ENCODE assay signal across 8 cellular contexts in the genomic region with DNA sequence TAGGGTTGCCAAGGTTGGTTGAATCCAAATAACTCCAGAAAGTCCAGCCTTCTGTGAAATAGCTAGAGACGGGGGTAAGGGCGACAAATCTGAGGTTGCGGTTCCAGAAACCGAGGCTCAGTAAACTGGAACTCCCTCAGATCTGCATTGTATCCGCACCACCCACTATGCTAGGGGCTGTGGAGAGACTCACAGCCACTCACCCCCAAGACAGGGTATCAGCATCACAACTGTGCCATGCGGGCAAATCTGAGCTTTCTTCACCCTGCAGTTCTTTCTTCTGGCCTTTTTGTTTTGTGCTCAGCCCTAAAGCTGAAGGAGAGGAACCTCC. TPM values are rescaled to one million over a fixed set of nuclear protein-coding genes. Genes with fewer than 3 reads are reported as not detected.
DNase-seq lines count a peak whose midpoint lies in the region; ATAC-seq and TF ChIP-seq lines count a peak whose summit lies in the region.

No MANE protein-coding gene starts in this region.

- no peak for TF ChIP-seq CTCF in testis (IDR thresholded peaks at IDR 0.05)

- no peak for ATAC-seq in HG02970 (IDR thresholded peaks at IDR 0.05; ENCODE audit: low FRiP score, unreplicated experiment)

- no peak for TF ChIP-seq POLR2A in testis (IDR thresholded peaks at IDR 0.05)

- peak; percentile 7 for DNase-seq in activated CD4-positive, alpha-beta T cell treated with anti-CD3 and anti-CD28 coated beads for 48 hours
- DNase-seq in activated CD4-positive, alpha-beta T cell treated with anti-CD3 and anti-CD28 coated beads, Interleukin-2, amount 50 U/mL, for 1 hour, result no peak
- DNase-seq in immature natural killer cell (peak; percentile 56 to 71 (median 68)), testis (no peak), cerebellar nuclear complex (lab: John Stamatoyannopoulos, UW) (no peak), globus pallidus (ENCODE audit: low spot score) (no peak)

- no peak overlapping the region for H3K27ac ChIP-seq in testis

- H3K4me3 ChIP-seq in testis, result peak overlapping the region; percentile 45 to 61

- H3K4me1 ChIP-seq in testis, result no peaks in the 10 kb centered on the region

- 8 to 13% methylated on average over 3 to 6 of the region's 6 CpGs for WGBS in testis, 2 donors

- H3K36me3 ChIP-seq in testis (ENCODE audit: low read depth, missing control alignments), result no peaks in the 10 kb centered on the region

- H3K9me3 ChIP-seq in testis, result no peaks in the 10 kb centered on the region

- H3K36me3 Mint-ChIP-seq in activated naive CD8-positive, alpha-beta T cell, result no peaks in the 10 kb centered on the region
- peaks cover 14 to 19% (median 18%) of the 10 kb centered on the region in 3 donors for H3K36me3 Mint-ChIP-seq in immature natural killer cell

- H3K9me3 Mint-ChIP-seq in activated naive CD8-positive, alpha-beta T cell (ENCODE audit: low read depth), result no peaks in the 10 kb centered on the region
- H3K9me3 Mint-ChIP-seq in immature natural killer cell, result no peaks in the 10 kb centered on the region

- H3K4me1 Mint-ChIP-seq in activated naive CD8-positive, alpha-beta T cell (ENCODE audit: low read depth), result peaks cover 52% of the 10 kb centered on the region
- H3K4me1 Mint-ChIP-seq in immature natural killer cell, result peaks cover 55 to 62% of the 10 kb centered on the region in 2 donors

- peak overlapping the region; percentile 2 for H3K27ac Mint-ChIP-seq in activated naive CD8-positive, alpha-beta T cell
- H3K27ac Mint-ChIP-seq in immature natural killer cell, result peak overlapping the region; percentile 89 to 96 (median 94)

- intact Hi-C loops in testis (cut with DNase I; ENCODE audit: low total_unique reads), result no loop called here

- peak overlapping the region; percentile 84 for H3K4me3 Mint-ChIP-seq in activated naive CD8-positive, alpha-beta T cell
- H3K4me3 Mint-ChIP-seq in immature natural killer cell, result peak overlapping the region; percentile 91 to 98 (median 96)

- no peaks in the 10 kb centered on the region for H3K27me3 ChIP-seq in testis

- no peaks in the 10 kb centered on the region for H3K27me3 Mint-ChIP-seq in activated naive CD8-positive, alpha-beta T cell
- peaks cover 5 to 11% (median 7%) of the 10 kb centered on the region in 3 donors for H3K27me3 Mint-ChIP-seq in immature natural killer cell (ENCODE audit: low read depth in 3 of 3)

RNA-seq across cellular contexts. Expression of a gene that starts 0.6 kb away (rescaled TPM):
- polyA plus RNA-seq in immature natural killer cell, result 10 to 100 TPM; 66.3 to 79.1 (median 73.4) TPM
- 10 to 100 TPM; 45.5 to 53.1 TPM for total RNA-seq in testis
- polyA plus RNA-seq in testis (ENCODE audit: insufficient read depth, low read depth, low replicate concordance), result 25.1 TPM

RNA-seq across cellular contexts. Expression of a gene that starts 51.6 kb away (rescaled TPM):
- polyA plus RNA-seq in immature natural killer cell (10 to 100 TPM; 13.5 to 34.1 (median 15.7) TPM), testis (ENCODE audit: insufficient read depth, low read depth, low replicate concordance) (6.1 TPM)
- 1 to 10 TPM; 6.3 to 6.6 TPM for total RNA-seq in testis

Comparison
In these comparisons a context has a peak if more than half of its experiments do, and no peak if none do; other contexts are left out.
1. DNase-seq: peak in activated CD4-positive, alpha-beta T cell treated with anti-CD3 and anti-CD28 coated beads for 48 hours (single experiment) and immature natural killer cell (3 of 3); none in activated CD4-positive, alpha-beta T cell treated with anti-CD3 and anti-CD28 coated beads, Interleukin-2, amount 50 U/mL, for 1 hour (single experiment), testis (single experiment), cerebellar nuclear complex (0 of 2) and globus pallidus (single experiment).